ENCODE assay signal across 10 cellular contexts in the genomic region with DNA sequence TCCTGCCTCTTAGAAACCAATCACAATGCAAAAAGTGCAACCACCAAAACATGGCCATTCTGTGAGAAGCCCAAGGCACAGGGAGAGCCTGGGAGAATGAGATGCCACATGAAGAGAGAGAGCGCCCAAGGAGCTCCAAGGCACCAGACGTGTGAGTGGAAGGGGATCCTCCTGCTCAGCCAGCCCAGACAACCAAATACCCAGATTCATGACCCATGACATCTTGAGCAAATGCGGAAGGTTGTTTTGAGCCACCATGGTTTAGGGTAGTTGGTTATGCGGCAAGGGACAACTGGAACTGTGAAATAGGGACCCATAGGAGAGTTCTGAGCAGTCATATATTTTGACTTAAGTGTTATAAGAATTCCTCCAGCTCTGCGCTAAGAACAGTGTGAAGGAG. TPM values are rescaled to one million over a fixed set of nuclear protein-coding genes. Genes with fewer than 3 reads are reported as not detected.
DNase-seq lines count a peak whose midpoint lies in the region; ATAC-seq and TF ChIP-seq lines count a peak whose summit lies in the region.
"Had no signal": no experiment of that assay in that cellular context is flagged by ENCODE, and none has a peak within 500 bp of the region (broad histone marks: within the 10 kb centered on the region; RNA-seq: fewer than 3 reads in every experiment).

No MANE protein-coding gene starts in this region.

- peak overlapping the region; percentile 53 for H3K27ac ChIP-seq in DND-41 (ENCODE audit: low read length)
- H3K27ac ChIP-seq: A549, HL-60 had no signal

- no peak overlapping the region for H2AFZ ChIP-seq in DND-41 (ENCODE audit: low read depth, low read length)

- peaks cover 12% of the 10 kb centered on the region for H4K20me1 ChIP-seq in DND-41 (ENCODE audit: insufficient read depth, low read length)

- no peak overlapping the region for H3K4me3 ChIP-seq in DND-41 (ENCODE audit: low read depth in 1 of 2, low read length in 2 of 2)
- H3K4me3 ChIP-seq: A549 had no signal

- no peaks in the 10 kb centered on the region for H3K9me3 ChIP-seq in DND-41 (ENCODE audit: insufficient read depth, low read length, severe bottlenecking)
- H3K9me3 ChIP-seq: A549 had no signal

- no peaks in the 10 kb centered on the region for H3K27me3 ChIP-seq in DND-41 (ENCODE audit: insufficient read depth, low read length, poor library complexity)

- H3K9me3 Mint-ChIP-seq in activated B cell treated with CpG ODN at 0.5 μM for 24 hours (no peaks in the 10 kb centered on the region), naive B cell (no peaks in the 10 kb centered on the region)

- intact Hi-C loops in activated B cell treated with CpG ODN at 0.5 μM for 24 hours (cut with micrococcal nuclease), result no loop called here

- POLR2A ChIA-PET in activated B cell treated with CpG ODN at 0.5 μM for 24 hours (lab: Charles Lee), result interaction anchor here (0.9 to 7.8 kb wide), 8 partner anchors 15 to 428 kb away, joined by 3 to 76 read pairs (median 8); a partner anchor contains a TSS

- no peaks in the 10 kb centered on the region for H3K27me3 Mint-ChIP-seq in activated B cell treated with CpG ODN at 0.5 μM for 24 hours
- H3K27me3 Mint-ChIP-seq in naive B cell, result no peaks in the 10 kb centered on the region
- H3K27me3 Mint-ChIP-seq: CD4-positive, CD25-positive, alpha-beta regulatory T cell had no signal

- H3K4me1 Mint-ChIP-seq in activated B cell treated with CpG ODN at 0.5 μM for 24 hours (peaks cover 29% of the 10 kb centered on the region), naive B cell (peaks cover 40 to 57% (median 51%) of the 10 kb centered on the region in 3 donors)

- CTCF ChIA-PET in activated B cell treated with CpG ODN at 0.5 μM for 24 hours (lab: Charles Lee), result interaction anchor here (1.1 to 1.3 kb wide), 2 partner anchors 21 to 576 kb away, joined by 3 read pairs; no protein-coding TSS in a partner anchor

- TF ChIP-seq CTCF in DND-41 (IDR thresholded peaks at IDR 0.05; ENCODE audit: borderline replicate concordance, extremely low read depth, low read length, poor library complexity, severe bottlenecking) (no peak), activated B cell treated with CpG ODN at 0.5 μM for 24 hours (IDR thresholded peaks at IDR 0.05) (no peak), GM20000 (IDR thresholded peaks at IDR 0.05; ENCODE audit: extremely low read depth, missing control alignments) (no peak)

- H3K4me2 ChIP-seq in DND-41 (ENCODE audit: insufficient read depth, low read length), result no peak overlapping the region
- H3K4me2 ChIP-seq: A549 had no signal

- H3K27ac Mint-ChIP-seq in activated B cell treated with CpG ODN at 0.5 μM for 24 hours (no peak overlapping the region), naive B cell (no peak overlapping the region)
- H3K27ac Mint-ChIP-seq: CD4-positive, CD25-positive, alpha-beta regulatory T cell had no signal

- ATAC-seq in DND-41 (ENCODE audit: insufficient read depth, low read depth) (no peak), activated B cell treated with CpG ODN at 0.5 μM for 24 hours (ENCODE audit: low read depth) (peak; percentile 61), naive B cell (ENCODE audit: low read depth in 2 of 2) (peak; percentile 63 to 69), esophagus mucosa (no peak)
- ATAC-seq: A549 had no signal

- no peak overlapping the region for H3K4me3 Mint-ChIP-seq in activated B cell treated with CpG ODN at 0.5 μM for 24 hours
- no peak overlapping the region for H3K4me3 Mint-ChIP-seq in naive B cell
- H3K4me3 Mint-ChIP-seq: CD4-positive, CD25-positive, alpha-beta regulatory T cell had no signal

- DNase-seq in DND-41 (no peak), activated B cell treated with CpG ODN at 0.5 μM for 24 hours (no peak), naive B cell (no peak), GM20000 (ENCODE audit: low spot score) (no peak), dermis blood vessel endothelial cell (no peak)
- DNase-seq: CD4-positive, CD25-positive, alpha-beta regulatory T cell; DMS53 had no signal

- peaks cover 65% of the 10 kb centered on the region for H3K79me2 ChIP-seq in DND-41 (ENCODE audit: insufficient read depth, low read length)

- H3K36me3 Mint-ChIP-seq in activated B cell treated with CpG ODN at 0.5 μM for 24 hours (ENCODE audit: low read depth) (peaks cover 44% of the 10 kb centered on the region), naive B cell (peaks cover 3 to 5% of the 10 kb centered on the region in 2 donors)
- H3K36me3 Mint-ChIP-seq: CD4-positive, CD25-positive, alpha-beta regulatory T cell had no signal

- no peak overlapping the region for H3K9ac ChIP-seq in DND-41 (ENCODE audit: low read depth, low read length)

- H3K36me3 ChIP-seq in DND-41 (ENCODE audit: insufficient read depth, low read length), result peaks cover 3% of the 10 kb centered on the region; the same call in 1 of the 2 replicates

- peaks cover 55% of the 10 kb centered on the region for H3K4me1 ChIP-seq in DND-41 (ENCODE audit: insufficient read depth, low read length)
- H3K4me1 ChIP-seq: A549 had no signal

RNA-seq across cellular contexts. Expression of a gene that starts 7.0 kb away (rescaled TPM):
- total RNA-seq in activated B cell treated with CpG ODN at 0.5 μM for 24 hours, result 228 and 271 TPM in 2 replicates
- 100 to 1,000 TPM in 2 of 6 donors, 10 to 100 TPM in 4; 43.8 to 255 (median 96.8) TPM for polyA plus RNA-seq in naive B cell (ENCODE audit: low read depth in 6 of 6)
- 0.05 TPM in 1 of 2 replicates, not detected in the other for total RNA-seq in dermis blood vessel endothelial cell
- total RNA-seq in esophagus mucosa, result 0.96 TPM
- polyA plus RNA-seq: A549 had no signal

Comparison
In these comparisons a context has a peak if more than half of its experiments do, and no peak if none do; other contexts are left out.
1. ATAC-seq: peak in activated B cell treated with CpG ODN at 0.5 μM for 24 hours (single experiment) and naive B cell (2 of 2); none in DND-41 (single experiment) and esophagus mucosa (single experiment).
2. RNA of a gene that starts 7.0 kb away (total RNA-seq): 228 to 271 TPM in activated B cell treated with CpG ODN at 0.5 μM for 24 hours; 0.96 TPM in esophagus mucosa (single experiment) and 0.05 TPM in dermis blood vessel endothelial cell; every median in the first group is over 100 times any median in the second.